Comparison of ENCODE assay signal across 2 cellular contexts in genomic region chr7:121286742-121287699, GRCh38.
TF ChIP-seq lines count a peak whose summit lies in the region.

No MANE protein-coding gene starts in this region.

TF ChIP-seq in HCT116, 20 proteins besides CTCF, POLR2A, EP300 and RAD21 (continued from another document):
- TF ChIP-seq REST (IDR thresholded peaks at IDR 0.05; ENCODE audit: low read depth) = no peak
- peak; percentile 58 for TF ChIP-seq JUND (IDR thresholded peaks at IDR 0.05)
- no peak for TF ChIP-seq POLR2AphosphoS5 (IDR thresholded peaks at IDR 0.05; ENCODE audit: low read depth, low read length)
- no peak for TF ChIP-seq SRF (IDR thresholded peaks at IDR 0.05; ENCODE audit: low read depth)
- TF ChIP-seq ZNF274 (IDR thresholded peaks at IDR 0.05; ENCODE audit: low read depth, low read length) = no peak
- TF ChIP-seq ELF1 (IDR thresholded peaks at IDR 0.05; ENCODE audit: borderline replicate concordance, low read depth) = no peak
- no peak for TF ChIP-seq EGR1 (IDR thresholded peaks at IDR 0.05; ENCODE audit: low read depth)
- no peak for TF ChIP-seq CEBPB (IDR thresholded peaks at IDR 0.05; ENCODE audit: low read depth)
- no peak for TF ChIP-seq ZFX (IDR thresholded peaks at IDR 0.05)
- TF ChIP-seq ATF3 (IDR thresholded peaks at IDR 0.05) = no peak
- TF ChIP-seq ZBTB33 (IDR thresholded peaks at IDR 0.05; ENCODE audit: extremely low read depth, insufficient replicate concordance, low read length) = no peak
TF ChIP-seq in HCT116: peak in this region for 4.

TF ChIP-seq in WTC11, 78 proteins besides CTCF, POLR2A, EP300 and RAD21 (continued from another document):
- TF ChIP-seq ZNF281 (CRISPR knock-in tag; IDR thresholded peaks at IDR 0.05) = no peak
- TF ChIP-seq TEAD1 (CRISPR knock-in tag; IDR thresholded peaks at IDR 0.05) = no peak
- TF ChIP-seq ZSCAN18 (CRISPR knock-in tag; IDR thresholded peaks at IDR 0.05) = no peak
- TF ChIP-seq NR3C1 (CRISPR knock-in tag; conservative IDR thresholded peaks at IDR 0.05; ENCODE audit: low read depth) = no peak
- no peak for TF ChIP-seq CREM (CRISPR knock-in tag; IDR thresholded peaks at IDR 0.05)
- TF ChIP-seq GABPB1 (CRISPR knock-in tag; IDR thresholded peaks at IDR 0.05) = no peak
- TF ChIP-seq FOXK1 (CRISPR knock-in tag; IDR thresholded peaks at IDR 0.05) = no peak
- no peak for TF ChIP-seq E2F5 (CRISPR knock-in tag; IDR thresholded peaks at IDR 0.05)
